Comparison of ENCODE assay signal across 24 cellular contexts in the genomic region with DNA sequence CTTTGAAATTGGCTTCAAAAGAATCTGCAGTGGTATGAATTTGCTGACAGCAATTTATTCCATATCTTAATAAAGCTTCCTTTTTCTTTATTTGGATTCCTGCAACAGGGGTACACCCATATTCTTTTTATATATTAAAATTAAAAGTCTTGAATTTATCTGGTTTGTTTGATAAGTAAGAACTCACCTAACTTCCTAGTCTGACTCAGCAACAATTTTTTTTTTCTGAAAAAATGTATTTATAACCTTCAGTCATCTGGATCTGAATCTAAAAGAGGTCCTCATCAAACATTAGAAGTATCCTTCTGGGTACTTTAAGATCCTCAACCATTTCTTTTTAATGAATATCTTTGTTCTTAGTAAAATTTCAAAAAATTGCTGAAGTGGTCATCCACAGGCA. TPM values are rescaled to one million over a fixed set of nuclear protein-coding genes. Genes with fewer than 3 reads are reported as not detected.
A peak's percentile ranks its signal among the peaks of the same experiment; 100 is the strongest.
DNase-seq lines count a peak whose midpoint lies in the region; FAIRE-seq and TF ChIP-seq lines count a peak whose summit lies in the region.
"Had no signal": no experiment of that assay in that cellular context is flagged by ENCODE, and none has a peak within 500 bp of the region (broad histone marks: within the 10 kb centered on the region; RNA-seq: fewer than 3 reads in every experiment).

No MANE protein-coding gene starts in this region.

- intact Hi-C loops in dorsolateral prefrontal cortex (cut with DNase I): loop anchor here in 1 of 2 donors (5.0 kb wide), 1 partner anchor 148 kb away; no protein-coding TSS in a partner anchor
- intact Hi-C loops in vagina (cut with DNase I): loop anchor here (10.0 kb wide), 1 partner anchor 355 kb away; no protein-coding TSS in a partner anchor

- H3K27ac ChIP-seq in VCaP (peak overlapping the region; percentile 97), dorsolateral prefrontal cortex (peak overlapping the region in 45 of 59 donors; percentile 1 to 95 (median 49)), smooth muscle cell (ENCODE audit: low read depth) (no peak overlapping the region), vagina (no peak overlapping the region)
- H3K27ac ChIP-seq: 22Rv1; BLaER1 treated with 17β-estradiol and CSF1 and Interleukin-3, amounts not matched to agents 10 nM and 100 nM had no signal

- H4K20me1 ChIP-seq in smooth muscle cell (ENCODE audit: low read depth): no peaks in the 10 kb centered on the region
- H4K20me1 ChIP-seq: BLaER1 treated with 17β-estradiol and CSF1 and Interleukin-3, amounts not matched to agents 10 nM and 100 nM had no signal

- H3K4me1 ChIP-seq in smooth muscle cell (ENCODE audit: low read depth) (peaks cover 4% of the 10 kb centered on the region), vagina (peaks cover 46% of the 10 kb centered on the region)
- H3K4me1 ChIP-seq: BE2C had no signal

- peak overlapping the region; percentile 17 for H3K27ac Mint-ChIP-seq in activated naive CD8-positive, alpha-beta T cell
- no peak overlapping the region for H3K27ac Mint-ChIP-seq in activated naive CD8-positive, alpha-beta T cell treated with anti-CD3 and anti-CD28 coated beads for 36 hours
- H3K27ac Mint-ChIP-seq: GM23338, H9 had no signal

- H3K9me3 ChIP-seq in smooth muscle cell (replicated peaks; ENCODE audit: low read depth) (no peaks in the 10 kb centered on the region), vagina (no peaks in the 10 kb centered on the region)
- H3K9me3 ChIP-seq: BE2C; BLaER1 treated with 17β-estradiol and CSF1 and Interleukin-3, amounts not matched to agents 10 nM and 100 nM had no signal

- no peak for DNase-seq in activated naive CD8-positive, alpha-beta T cell treated with anti-CD3 and anti-CD28 coated beads for 36 hours
- DNase-seq in dorsolateral prefrontal cortex (no peak), smooth muscle cell (lab: John Stamatoyannopoulos, UW; ENCODE audit: unreplicated experiment) (no peak), mucosa of gallbladder (ENCODE audit: low spot score) (no peak), vagina (ENCODE audit: extremely low spot score in 2 of 2) (no peak), D721Med (ENCODE audit: insufficient read length, low spot score) (no peak)
- DNase-seq: BE2C; Calu3; CD4-positive, alpha-beta memory T cell; COR-L47; DMS153; GF-D8; H9 had no signal

- H3K4me3 ChIP-seq in dorsolateral prefrontal cortex (peak overlapping the region in 30 of 59 donors; percentile 0 to 87 (median 73)), smooth muscle cell (no peak overlapping the region), vagina (no peak overlapping the region)
- H3K4me3 ChIP-seq: BLaER1 treated with 17β-estradiol and CSF1 and Interleukin-3, amounts not matched to agents 10 nM and 100 nM; GM23338 had no signal

- no peak for FAIRE-seq in D721Med (lab: Jason Lieb, UNC)
- FAIRE-seq: A204.1, GM12891, GM18507 had no signal

- no peaks in the 10 kb centered on the region for H3K79me2 ChIP-seq in smooth muscle cell (ENCODE audit: low read depth)

- no peak for TF ChIP-seq CTCF in VCaP (conservative IDR thresholded peaks at IDR 0.05)
- TF ChIP-seq CTCF in dorsolateral prefrontal cortex (IDR thresholded peaks at IDR 0.05 in 54 of 56, conservative IDR thresholded peaks at IDR 0.05 in 2 of 56; ENCODE audit: low read depth in 1 of 56, partially characterized antibody in 56 of 56): no peak
- TF ChIP-seq CTCF in smooth muscle cell (IDR thresholded peaks at IDR 0.05; ENCODE audit: borderline replicate concordance, insufficient read depth, poor library complexity, severe bottlenecking): no peak
- no peak for TF ChIP-seq CTCF in vagina (IDR thresholded peaks at IDR 0.05)
- no peak for TF ChIP-seq CTCF in D721Med (IDR thresholded peaks at IDR 0.05; ENCODE audit: insufficient read depth, missing control alignments)

- no peak overlapping the region for H3K9ac ChIP-seq in smooth muscle cell (ENCODE audit: low read depth)
- H3K9ac ChIP-seq: BLaER1 treated with 17β-estradiol and CSF1 and Interleukin-3, amounts not matched to agents 10 nM and 100 nM had no signal

- H3K4me2 ChIP-seq in smooth muscle cell: peak overlapping the region; percentile 7
- H3K4me2 ChIP-seq: BLaER1 treated with 17β-estradiol and CSF1 and Interleukin-3, amounts not matched to agents 10 nM and 100 nM; GM23338 had no signal

- H2AFZ ChIP-seq in smooth muscle cell (ENCODE audit: low read depth): no peak overlapping the region
- H2AFZ ChIP-seq: GM23338 had no signal

- H3K27me3 Mint-ChIP-seq in activated naive CD8-positive, alpha-beta T cell: no peaks in the 10 kb centered on the region
- no peaks in the 10 kb centered on the region for H3K27me3 Mint-ChIP-seq in activated naive CD8-positive, alpha-beta T cell treated with anti-CD3 and anti-CD28 coated beads for 36 hours
- H3K27me3 Mint-ChIP-seq: CD4-positive, alpha-beta memory T cell had no signal

- H3K27me3 ChIP-seq in dorsolateral prefrontal cortex: no peaks in the 10 kb centered on the region
- H3K27me3 ChIP-seq in smooth muscle cell (ENCODE audit: low read depth): peaks cover 6% of the 10 kb centered on the region
- H3K27me3 ChIP-seq in vagina: no peaks in the 10 kb centered on the region
- H3K27me3 ChIP-seq: BLaER1 treated with 17β-estradiol and CSF1 and Interleukin-3, amounts not matched to agents 10 nM and 100 nM had no signal

- no peaks in the 10 kb centered on the region for H3K36me3 Mint-ChIP-seq in activated naive CD8-positive, alpha-beta T cell
- no peaks in the 10 kb centered on the region for H3K36me3 Mint-ChIP-seq in activated naive CD8-positive, alpha-beta T cell treated with anti-CD3 and anti-CD28 coated beads for 36 hours

- TF ChIP-seq POLR2A in vagina (IDR thresholded peaks at IDR 0.05): no peak

- H3K4me3 Mint-ChIP-seq in activated naive CD8-positive, alpha-beta T cell: no peak overlapping the region
- no peak overlapping the region for H3K4me3 Mint-ChIP-seq in activated naive CD8-positive, alpha-beta T cell treated with anti-CD3 and anti-CD28 coated beads for 36 hours
- H3K4me3 Mint-ChIP-seq: CD14-positive monocyte; CD4-positive, alpha-beta memory T cell; GM23338; H9 had no signal

- peaks cover 12% of the 10 kb centered on the region for H3K4me1 Mint-ChIP-seq in activated naive CD8-positive, alpha-beta T cell (ENCODE audit: low read depth)
- peaks cover 12% of the 10 kb centered on the region for H3K4me1 Mint-ChIP-seq in activated naive CD8-positive, alpha-beta T cell treated with anti-CD3 and anti-CD28 coated beads for 36 hours

- H3K9me3 Mint-ChIP-seq in activated naive CD8-positive, alpha-beta T cell (ENCODE audit: low read depth): no peaks in the 10 kb centered on the region
- no peaks in the 10 kb centered on the region for H3K9me3 Mint-ChIP-seq in activated naive CD8-positive, alpha-beta T cell treated with anti-CD3 and anti-CD28 coated beads for 36 hours
- H3K9me3 Mint-ChIP-seq: CD4-positive, alpha-beta memory T cell; GM23338; H9 had no signal

- H3K36me3 ChIP-seq in smooth muscle cell (ENCODE audit: low read depth): no peaks in the 10 kb centered on the region
- H3K36me3 ChIP-seq in vagina: peaks cover 0 to 20% of the 10 kb centered on the region in 2 donors
- H3K36me3 ChIP-seq: BE2C had no signal

- no peaks in the 10 kb centered on the region for H3F3A ChIP-seq in smooth muscle cell (ENCODE audit: low read depth)

RNA-seq across cellular contexts. Expression of gene EPHB6, which starts 4.5 kb away (rescaled TPM):
- total RNA-seq in activated naive CD8-positive, alpha-beta T cell treated with anti-CD3 and anti-CD28 coated beads for 36 hours: 10 to 100 TPM in 1 of 2 experiments, 1 to 10 TPM in 1; 9.0 to 10.0 TPM
- 100 to 1,000 TPM in 119 of 120 experiments, 10 to 100 TPM in 1; 87.8 to 336 (median 232) TPM for total RNA-seq in dorsolateral prefrontal cortex
- 4.8 and 15.9 TPM in 2 replicates for total RNA-seq in smooth muscle cell
- polyA plus RNA-seq in smooth muscle cell: 12.6 and 21.1 TPM in 2 replicates
- 16.7 TPM for total RNA-seq in mucosa of gallbladder
- total RNA-seq in vagina: 68.3 TPM

RNA-seq across cellular contexts. Expression of gene TRPV6, which starts 26.1 kb away (rescaled TPM):
- not detected for total RNA-seq in activated naive CD8-positive, alpha-beta T cell treated with anti-CD3 and anti-CD28 coated beads for 36 hours
- total RNA-seq in dorsolateral prefrontal cortex (1 to 10 TPM in 75 of 120 experiments, under 1 TPM in 41, not detected in 4; 0.15 to 6.3 (median 1.5) TPM), smooth muscle cell (under 0.01 TPM in 1 of 2 replicates, not detected in the other), mucosa of gallbladder (47.3 TPM), vagina (7.9 TPM)
- polyA plus RNA-seq in smooth muscle cell: 0.17 and 0.60 TPM in 2 replicates
- total RNA-seq: CD4-positive, alpha-beta memory T cell; H4 had no signal
- polyA plus RNA-seq: AG04450, CD14-positive monocyte had no signal

Comparison
In these comparisons a context has a peak if more than half of its experiments do, and no peak if none do; other contexts are left out.
1. H3K27ac ChIP-seq: peak in VCaP (single experiment) and dorsolateral prefrontal cortex (45 of 59); none in smooth muscle cell (single experiment) and vagina (single experiment).
2. H3K4me3 ChIP-seq: peak in dorsolateral prefrontal cortex (30 of 59); none in smooth muscle cell (single experiment) and vagina (0 of 2).